24 cellular contexts compared by ENCODE assay signal in the genomic region with DNA sequence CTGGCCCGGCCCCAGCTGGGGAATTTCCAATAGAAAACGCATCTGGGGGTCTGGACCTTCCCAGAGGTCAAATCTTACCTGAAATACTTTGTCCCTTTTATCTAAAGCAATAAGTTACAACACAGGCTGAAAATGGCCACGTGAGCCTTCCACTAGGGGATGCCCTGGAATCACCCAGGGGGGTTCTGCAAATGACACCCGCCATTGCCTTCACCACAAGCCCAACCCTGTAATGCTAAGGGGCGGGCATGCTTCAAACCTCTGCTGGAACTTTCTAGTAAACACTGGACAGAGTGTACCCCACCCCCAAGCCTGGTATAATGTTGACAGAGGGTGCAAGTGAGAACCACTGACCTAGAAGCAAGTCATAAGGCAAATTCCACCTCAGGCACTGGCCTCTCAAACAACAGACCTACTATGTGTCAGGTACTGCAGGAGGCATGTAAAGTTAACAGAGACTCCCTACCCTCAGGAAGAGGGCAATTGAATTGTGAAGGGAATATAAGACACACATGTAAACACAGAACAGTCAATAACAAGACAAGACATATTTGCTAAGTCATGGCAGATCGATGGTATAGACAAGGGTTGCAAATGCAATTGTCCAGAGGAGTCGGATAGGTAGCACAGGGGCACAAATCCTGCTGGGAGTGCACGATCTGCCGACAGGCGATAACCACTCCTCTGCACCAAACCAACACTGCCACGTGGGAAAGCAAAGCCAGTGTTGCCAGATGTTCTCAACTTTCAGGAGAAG. TPM values are rescaled to one million over a fixed set of nuclear protein-coding genes. Genes with fewer than 3 reads are reported as not detected.
DNase-seq lines count a peak whose midpoint lies in the region; ATAC-seq and TF ChIP-seq lines count a peak whose summit lies in the region.
"Had no signal": no experiment of that assay in that cellular context is flagged by ENCODE, and none has a peak within 500 bp of the region (broad histone marks: within the 10 kb centered on the region; RNA-seq: fewer than 3 reads in every experiment).

No MANE protein-coding gene starts in this region.

- no peaks in the 10 kb centered on the region for H3K9me3 ChIP-seq in SK-N-SH
- no peaks in the 10 kb centered on the region for H3K9me3 ChIP-seq in Panc1 (ENCODE audit: control insufficient read depth, insufficient read depth, low read depth, low read length)
- H3K9me3 ChIP-seq: gastroesophageal sphincter, thyroid gland had no signal

- 72% methylated on average over 11 of the region's 11 CpGs for WGBS in SK-N-SH (ENCODE audit: low lambda C conversion rate)

- no peaks in the 10 kb centered on the region for H4K20me1 ChIP-seq in SK-N-SH (ENCODE audit: insufficient read depth)

- no peaks in the 10 kb centered on the region for H3K4me1 ChIP-seq in SK-N-SH (ENCODE audit: control insufficient read depth in 1 of 2, insufficient read depth in 2 of 2, low read depth in 1 of 2, low read length in 1 of 2)
- H3K4me1 ChIP-seq in Panc1 (ENCODE audit: control insufficient read depth, insufficient read depth, low read length) = no peaks in the 10 kb centered on the region
- no peaks in the 10 kb centered on the region for H3K4me1 ChIP-seq in foreskin keratinocyte
- H3K4me1 ChIP-seq: gastroesophageal sphincter had no signal

- POLR2A ChIA-PET in SK-N-SH (lab: Yijun Ruan, JAX) (no interaction called here), Panc1 (lab: Charles Lee) (no interaction called here)

- no peak overlapping the region for H3K27ac Mint-ChIP-seq in activated naive CD8-positive, alpha-beta T cell treated with anti-CD3 and anti-CD28 coated beads for 36 hours
- H3K27ac Mint-ChIP-seq: activated CD4-positive, alpha-beta memory T cell treated with anti-CD3 and anti-CD28 coated beads for 36 hours; activated naive CD4-positive, alpha-beta T cell treated with anti-CD3 and anti-CD28 coated beads for 36 hours had no signal

- in situ Hi-C loops in Panc1 (cut with HindIII; ENCODE audit: low pct_unique_long_range_greater_than_20kb, low sequenced_read_pairs) = no loop called here

- no peaks in the 10 kb centered on the region for H3K27me3 Mint-ChIP-seq in activated naive CD8-positive, alpha-beta T cell treated with anti-CD3 and anti-CD28 coated beads for 36 hours
- H3K27me3 Mint-ChIP-seq: activated CD4-positive, alpha-beta memory T cell treated with anti-CD3 and anti-CD28 coated beads for 36 hours; IgD-negative memory B cell had no signal

- BruUV-seq in Panc1 (replicated peaks; lab: Mats Ljungman, UMichigan) = no TSS peak

- no peak for DNase-seq in SK-N-SH
- DNase-seq in EH (ENCODE audit: low read depth) = peak; percentile 20
- DNase-seq in Panc1 (ENCODE audit: low read depth, low spot score) = no peak
- DNase-seq in foreskin keratinocyte = no peak
- no peak for DNase-seq in NCI-H526 (lab: John Stamatoyannopoulos, UW)
- DNase-seq in stimulated activated naive CD4-positive, alpha-beta T cell (lab: John Stamatoyannopoulos, UW) = no peak
- DNase-seq in activated naive CD8-positive, alpha-beta T cell treated with anti-CD3 and anti-CD28 coated beads for 36 hours = no peak
- DNase-seq: activated CD4-positive, alpha-beta memory T cell treated with anti-CD3 and anti-CD28 coated beads for 36 hours; activated naive CD4-positive, alpha-beta T cell treated with anti-CD3 and anti-CD28 coated beads for 36 hours; aorta; cerebellar nuclear complex; effector memory CD4-positive, alpha-beta T cell; islet precursor cell; MM.1S; NCI-H1436; NK-92 treated with Interleukin-12 subunit alpha and Interleukin-12 subunit beta, amount 100 ng/mL, for 24 hours; T-helper 9 cell; thyroid gland had no signal

- H3K36me3 Mint-ChIP-seq in activated naive CD8-positive, alpha-beta T cell treated with anti-CD3 and anti-CD28 coated beads for 36 hours = peaks cover 10% of the 10 kb centered on the region
- H3K36me3 Mint-ChIP-seq: IgD-negative memory B cell had no signal

- ATAC-seq in SK-N-SH treated with all-trans-retinoic acid at 6 μM for 48 hours (no peak), Panc1 (no peak), foreskin keratinocyte (no peak)
- ATAC-seq: gastroesophageal sphincter had no signal

- intact Hi-C loops in Panc1 (cut with micrococcal nuclease; ENCODE audit: unreplicated experiment) = no loop called here

- CTCF ChIA-PET in SK-N-SH (lab: Yijun Ruan, JAX) (interaction anchor here (0.8 to 1.6 kb wide), 2 partner anchors 11 to 129 kb away, joined by 3 to 4 read pairs; no protein-coding TSS in a partner anchor), Panc1 (lab: Charles Lee) (no interaction called here)

- H3K9me2 ChIP-seq in SK-N-SH = no peaks in the 10 kb centered on the region

- no peak overlapping the region for H3K4me3 Mint-ChIP-seq in activated naive CD8-positive, alpha-beta T cell treated with anti-CD3 and anti-CD28 coated beads for 36 hours
- H3K4me3 Mint-ChIP-seq: activated CD4-positive, alpha-beta memory T cell treated with anti-CD3 and anti-CD28 coated beads for 36 hours; activated naive CD4-positive, alpha-beta T cell treated with anti-CD3 and anti-CD28 coated beads for 36 hours; IgD-negative memory B cell had no signal

- TF ChIP-seq CTCF in SK-N-SH (IDR thresholded peaks at IDR 0.05) (no peak), Panc1 (IDR thresholded peaks at IDR 0.05) (peak; percentile 34; the same call in 1 of the 2 replicates), foreskin keratinocyte (conservative IDR thresholded peaks at IDR 0.05) (peak; percentile 22)

- no peaks in the 10 kb centered on the region for H3K4me1 Mint-ChIP-seq in activated naive CD8-positive, alpha-beta T cell treated with anti-CD3 and anti-CD28 coated beads for 36 hours

- H3F3A ChIP-seq in SK-N-SH (replicated peaks; ENCODE audit: insufficient read depth) = no peaks in the 10 kb centered on the region

- no peaks in the 10 kb centered on the region for H3K79me2 ChIP-seq in SK-N-SH (ENCODE audit: insufficient read depth)

- H3K36me3 ChIP-seq in SK-N-SH (replicated peaks in 1 of 2; ENCODE audit: control insufficient read depth in 1 of 2, insufficient read depth in 2 of 2, low read length in 1 of 2) = peaks cover 59 to 78% of the 10 kb centered on the region in 2 experiments
- H3K36me3 ChIP-seq in Panc1 (ENCODE audit: control insufficient read depth, insufficient read depth, low read length) = peaks cover 31% of the 10 kb centered on the region

- 0 out of 2 replicates have a peak, but pooled peaks have one; percentile 20 for TF ChIP-seq RAD21 in SK-N-SH (IDR thresholded peaks at IDR 0.05; ENCODE audit: low read length)

- no peak overlapping the region for H3K9ac ChIP-seq in SK-N-SH

- no peak overlapping the region for H2AFZ ChIP-seq in SK-N-SH (ENCODE audit: low read depth)

- TF ChIP-seq EP300 in SK-N-SH (IDR thresholded peaks at IDR 0.05; ENCODE audit: borderline replicate concordance in 1 of 2, low read depth in 1 of 2, low read length in 1 of 2) = no peak

- no peak overlapping the region for H3K4me2 ChIP-seq in SK-N-SH

- H3K27ac ChIP-seq in SK-N-SH (ENCODE audit: low read depth in 2 of 2, low read length in 1 of 2) (no peak overlapping the region), Panc1 (ENCODE audit: low read length) (no peak overlapping the region), foreskin keratinocyte (no peak overlapping the region)
- H3K27ac ChIP-seq: 22Rv1, gastroesophageal sphincter, SK-N-MC, thyroid gland had no signal

- H3K4me3 ChIP-seq in SK-N-SH (ENCODE audit: low read depth in 2 of 2, low read length in 1 of 2) (no peak overlapping the region), Panc1 (ENCODE audit: low read depth in 2 of 2, low read length in 2 of 2) (no peak overlapping the region)
- H3K4me3 ChIP-seq: gastroesophageal sphincter, lung, SK-N-MC, thyroid gland had no signal

- no peaks in the 10 kb centered on the region for H3K9me3 Mint-ChIP-seq in activated naive CD8-positive, alpha-beta T cell treated with anti-CD3 and anti-CD28 coated beads for 36 hours
- H3K9me3 Mint-ChIP-seq: activated CD4-positive, alpha-beta memory T cell treated with anti-CD3 and anti-CD28 coated beads for 36 hours; activated naive CD4-positive, alpha-beta T cell treated with anti-CD3 and anti-CD28 coated beads for 36 hours; IgD-negative memory B cell had no signal

- no peaks in the 10 kb centered on the region for H3K27me3 ChIP-seq in SK-N-SH (ENCODE audit: insufficient read depth)
- no peaks in the 10 kb centered on the region for H3K27me3 ChIP-seq in Panc1 (ENCODE audit: control insufficient read depth, insufficient read depth, low read length)
- no peaks in the 10 kb centered on the region for H3K27me3 ChIP-seq in foreskin keratinocyte
- H3K27me3 ChIP-seq: gastroesophageal sphincter, thyroid gland had no signal

TF ChIP-seq in SK-N-SH, 30 proteins besides CTCF, POLR2A, EP300 and RAD21:
- no peak for TF ChIP-seq POLR2AphosphoS5 (IDR thresholded peaks at IDR 0.05; ENCODE audit: low read depth, low read length)

TF ChIP-seq in SK-N-SH treated with all-trans-retinoic acid at 6 μM for 48 hours, 23 proteins besides CTCF, POLR2A, EP300 and RAD21:
- TF ChIP-seq ESRRG (CRISPR knock-in tag; IDR thresholded peaks at IDR 0.05) = no peak
- no peak for TF ChIP-seq BACH2 (CRISPR knock-in tag; IDR thresholded peaks at IDR 0.05; ENCODE audit: borderline replicate concordance)

RNA-seq across cellular contexts. Expression of a gene that starts 59.0 kb away (rescaled TPM):
- polyA plus RNA-seq in SK-N-SH (2012; rRNA removed) = 24.0 and 33.4 TPM in 2 replicates
- polyA plus RNA-seq in SK-N-SH (2012; cell fraction: cytosol; rRNA removed) = 29.4 and 31.9 TPM in 2 replicates
- 55.1 and 63.8 TPM in 2 replicates for polyA plus RNA-seq in SK-N-SH (2012; cell fraction: nucleus; rRNA removed)
- total RNA-seq in Panc1 (2021; ENCODE audit: unreplicated experiment) = 113 TPM
- 75.4 TPM for polyA plus RNA-seq in Panc1 (2012; ENCODE audit: insufficient read length)
- total RNA-seq in foreskin keratinocyte = 22.0 and 28.3 TPM in 2 replicates
- polyA plus RNA-seq in foreskin keratinocyte = 20.1 and 20.2 TPM in 2 replicates
- 10 to 100 TPM; 72.5 to 79.3 TPM for total RNA-seq in activated naive CD8-positive, alpha-beta T cell treated with anti-CD3 and anti-CD28 coated beads for 36 hours
